ENCODE assay signal across 8 cellular contexts in genomic region chr19:58380037-58380735, GRCh38. TPM values are rescaled to one million over a fixed set of nuclear protein-coding genes. Genes with fewer than 3 reads are reported as not detected.
DNase-seq lines count a peak whose midpoint lies in the region; ATAC-seq and TF ChIP-seq lines count a peak whose summit lies in the region.

No MANE protein-coding gene starts in this region.

- H3K9ac ChIP-seq in MM.1S (ENCODE audit: low read length) (peak overlapping the region; percentile 82; the same call in 1 of the 2 replicates), neural cell (ENCODE audit: low read length) (peak overlapping the region; percentile 89)

- TF ChIP-seq RAD21 in neural cell (conservative IDR thresholded peaks at IDR 0.05), result peak; percentile 35

- no peak for TF ChIP-seq EP300 in neural cell (conservative IDR thresholded peaks at IDR 0.05; ENCODE audit: poor library complexity, severe bottlenecking)

- H3K9me3 ChIP-seq in MM.1S (replicated peaks; ENCODE audit: insufficient read depth, low read length) (no peaks in the 10 kb centered on the region), neural cell (ENCODE audit: low read length) (no peaks in the 10 kb centered on the region)

- no peaks in the 10 kb centered on the region for H4K20me1 ChIP-seq in MM.1S (ENCODE audit: insufficient read depth, low read length)
- no peaks in the 10 kb centered on the region for H4K20me1 ChIP-seq in neural cell (ENCODE audit: insufficient read depth)

- peak overlapping the region; percentile 88 to 97 for H3K27ac Mint-ChIP-seq in effector memory CD8-positive, alpha-beta T cell

- H3K36me3 ChIP-seq in MM.1S (replicated peaks; ENCODE audit: insufficient read depth, low read length), result no peaks in the 10 kb centered on the region
- no peaks in the 10 kb centered on the region for H3K36me3 ChIP-seq in neural cell (ENCODE audit: insufficient read depth, low read length)

- H3K4me3 Mint-ChIP-seq in effector memory CD8-positive, alpha-beta T cell, result peak overlapping the region; percentile 83 to 93

- H3K4me2 ChIP-seq in MM.1S (ENCODE audit: low read depth, low read length) (peak overlapping the region; percentile 96), neural cell (ENCODE audit: low read length) (peak overlapping the region; percentile 95)

- no peaks in the 10 kb centered on the region for H3K9me3 Mint-ChIP-seq in effector memory CD8-positive, alpha-beta T cell

- H3K9me2 ChIP-seq in MM.1S (replicated peaks; ENCODE audit: insufficient read depth, low read length) (no peaks in the 10 kb centered on the region), neural cell (ENCODE audit: insufficient read depth, low read length) (no peaks in the 10 kb centered on the region)

- peak overlapping the region; percentile 96 for H2AFZ ChIP-seq in MM.1S (ENCODE audit: low read length)
- peak overlapping the region; percentile 85 for H2AFZ ChIP-seq in neural cell (ENCODE audit: low read depth, low read length)

- peaks cover 15% of the 10 kb centered on the region in 2 donors for H3K4me1 Mint-ChIP-seq in effector memory CD8-positive, alpha-beta T cell (ENCODE audit: low read depth in 2 of 2)

- H3F3A ChIP-seq in MM.1S (ENCODE audit: insufficient read depth, low read length) (no peaks in the 10 kb centered on the region), neural cell (ENCODE audit: insufficient read depth, low read length, poor library complexity, severe bottlenecking) (no peaks in the 10 kb centered on the region)

- H3K4me3 ChIP-seq in MM.1S (ENCODE audit: low read length) (peak overlapping the region; percentile 76), neural cell (ENCODE audit: low read length) (peak overlapping the region; percentile 78)

- no peaks in the 10 kb centered on the region for H3K79me2 ChIP-seq in MM.1S (ENCODE audit: low read length)
- no peaks in the 10 kb centered on the region for H3K79me2 ChIP-seq in neural cell (replicated peaks; ENCODE audit: insufficient read depth, low read length)

- H3K27me3 Mint-ChIP-seq in effector memory CD8-positive, alpha-beta T cell, result no peaks in the 10 kb centered on the region

- 0 out of 2 replicates have a peak, but pooled peaks cover 3% of the 10 kb centered on the region for H3K4me1 ChIP-seq in MM.1S (ENCODE audit: low read length)

- H3K27me3 ChIP-seq in MM.1S (replicated peaks; ENCODE audit: insufficient read depth, low read length) (no peaks in the 10 kb centered on the region), neural cell (ENCODE audit: insufficient read depth, low read depth, low read length) (no peaks in the 10 kb centered on the region)

- DNase-seq in GM10266 (ENCODE audit: extremely low spot score), result no peak
- no peak for DNase-seq in MM.1S
- no peak for DNase-seq in effector memory CD8-positive, alpha-beta T cell
- DNase-seq in G401 (ENCODE audit: low spot score), result no peak
- DNase-seq in HK-2 (ENCODE audit: unreplicated experiment), result no peak
- no peak for DNase-seq in NOMO-1 treated with dmso at 0.1 percent for 144 hours (lab: John Stamatoyannopoulos, UW; ENCODE audit: unreplicated experiment)

- peaks cover 26% of the 10 kb centered on the region for H3K36me3 Mint-ChIP-seq in effector memory CD8-positive, alpha-beta T cell (ENCODE audit: insufficient read depth)

- TF ChIP-seq CTCF in GM10266 (IDR thresholded peaks at IDR 0.05; ENCODE audit: control insufficient read depth, insufficient read depth, low read depth, missing control alignments) (peak; percentile 14), MM.1S (IDR thresholded peaks at IDR 0.05; ENCODE audit: low read length) (no peak), neural cell (IDR thresholded peaks at IDR 0.05; ENCODE audit: poor library complexity, severe bottlenecking) (no peak)

- ATAC-seq in effector memory CD8-positive, alpha-beta T cell (replicated peaks), result no peak
- ATAC-seq in HG03354 (IDR thresholded peaks at IDR 0.05; ENCODE audit: poor library complexity, severe bottlenecking, unreplicated experiment), result no peak

- in situ Hi-C loops in G401 (cut with HindIII; ENCODE audit: low sequenced_read_pairs), result no loop called here

- H3K27ac ChIP-seq in MM.1S (ENCODE audit: low read length), result peak overlapping the region; percentile 71; the same call in 1 of the 2 replicates
- peak overlapping the region; percentile 93 for H3K27ac ChIP-seq in neural cell (ENCODE audit: low read length)

TF ChIP-seq in neural cell, 6 proteins besides CTCF, POLR2A, EP300 and RAD21:
- no peak for TF ChIP-seq MXI1 (conservative IDR thresholded peaks at IDR 0.05; ENCODE audit: poor library complexity, severe bottlenecking)
- TF ChIP-seq POLR2AphosphoS5 (IDR thresholded peaks at IDR 0.05), result no peak
- no peak for TF ChIP-seq SMC3 (conservative IDR thresholded peaks at IDR 0.05; ENCODE audit: poor library complexity)
- no peak for TF ChIP-seq REST (IDR thresholded peaks at IDR 0.05; ENCODE audit: borderline replicate concordance)
- no peak for TF ChIP-seq EZH2 (IDR thresholded peaks at IDR 0.05; ENCODE audit: borderline replicate concordance, insufficient read depth, low read length, poor library complexity, severe bottlenecking)
- no peak for TF ChIP-seq TAF1 (IDR thresholded peaks at IDR 0.05; ENCODE audit: low read depth)

RNA-seq across cellular contexts. Expression of gene ZNF837, which starts 0.6 kb away (rescaled TPM):
- 4.5 and 9.8 TPM in 2 replicates for polyA plus RNA-seq in neural cell
- 5.1 and 9.3 TPM in 2 replicates for polyA minus RNA-seq in neural cell
- total RNA-seq in G401 (2014; rRNA removed; shearing (Covaris generic)), result 9.2 and 9.6 TPM in 2 replicates

RNA-seq across cellular contexts. Expression of gene RPS5, which starts 6.9 kb away (rescaled TPM):
- polyA plus RNA-seq in neural cell, result 1,461 and 1,514 TPM in 2 replicates
- 609 and 649 TPM in 2 replicates for polyA minus RNA-seq in neural cell
- 2,081 and 2,975 TPM in 2 replicates for total RNA-seq in G401 (2014; rRNA removed; shearing (Covaris generic))

RNA-seq across cellular contexts. Expression of gene RNF225, which starts 15.3 kb away (rescaled TPM):
- polyA plus RNA-seq in neural cell, result not detected in 2 replicates
- not detected in 2 replicates for polyA minus RNA-seq in neural cell
- not detected in 2 replicates for total RNA-seq in G401 (2014; rRNA removed; shearing (Covaris generic))

RNA-seq across cellular contexts. Expression of gene ZNF497, which starts 17.6 kb away (rescaled TPM):
- 13.7 and 18.4 TPM in 2 replicates for polyA plus RNA-seq in neural cell
- polyA minus RNA-seq in neural cell, result 18.8 and 19.7 TPM in 2 replicates
- 1.2 and 4.7 TPM in 2 replicates for total RNA-seq in G401 (2014; rRNA removed; shearing (Covaris generic))

RNA-seq across cellular contexts. Expression of gene A1BG, which starts 26.9 kb away (rescaled TPM):
- 35.4 and 40.0 TPM in 2 replicates for polyA plus RNA-seq in neural cell
- 2.1 and 5.1 TPM in 2 replicates for polyA minus RNA-seq in neural cell
- 64.2 and 80.3 TPM in 2 replicates for total RNA-seq in G401 (2014; rRNA removed; shearing (Covaris generic))
